Comparison of ENCODE assay signal across 9 cellular contexts in genomic region chr17:11142231-11142630, GRCh38.
"Had no signal": no experiment of that assay in that cellular context is flagged by ENCODE, and none has a peak within 500 bp of the region (broad histone marks: within the 10 kb centered on the region; RNA-seq: fewer than 3 reads in every experiment).

No MANE protein-coding gene starts in this region.

- H3K27ac Mint-ChIP-seq: HFFc6 had no signal

- H3K27ac ChIP-seq: GM23248 had no signal

- H3K9me3 ChIP-seq: HAP-1 had no signal

- H3K4me3 ChIP-seq: GM23248, HAP-1, K562 had no signal

- ATAC-seq: HCT116, K562 had no signal

- H3K36me3 ChIP-seq: HAP-1 had no signal

- H3K4me1 ChIP-seq: HAP-1 had no signal

- DNase-seq: GM23248, GOT3, H7, HFFc6, IMR-90, KG1 had no signal

- H3K4me3 Mint-ChIP-seq: HFFc6 had no signal

- H3K9ac ChIP-seq: GM23248 had no signal
